22 cellular contexts compared by ENCODE assay signal in genomic region chr2:239086325-239087020, GRCh38.
DNase-seq lines count a peak whose midpoint lies in the region; ATAC-seq and TF ChIP-seq lines count a peak whose summit lies in the region.
"Had no signal": no experiment of that assay in that cellular context is flagged by ENCODE, and none has a peak within 500 bp of the region (broad histone marks: within the 10 kb centered on the region; RNA-seq: fewer than 3 reads in every experiment).

No MANE protein-coding gene starts in this region.

- H3K27ac Mint-ChIP-seq in effector memory CD8-positive, alpha-beta T cell: peak overlapping the region; percentile 26 to 33
- peak overlapping the region; percentile 49 for H3K27ac Mint-ChIP-seq in stimulated activated naive B cell treated with anti-CD40 and anti-IgM and Interleukin-4, amounts not matched to agents 10 μg/mL and 1 μg/mL and 100 μg/mL, for 72 hours
- H3K27ac Mint-ChIP-seq: B cell; CD4-positive, alpha-beta T cell; GM23338 had no signal

- no peaks in the 10 kb centered on the region for H3K9me3 ChIP-seq in testis
- no peaks in the 10 kb centered on the region for H3K9me3 ChIP-seq in heart right ventricle

- peaks cover 33% of the 10 kb centered on the region for H3K36me3 Mint-ChIP-seq in effector memory CD8-positive, alpha-beta T cell (ENCODE audit: insufficient read depth)
- peaks cover 13 to 41% of the 10 kb centered on the region in 2 donors for H3K36me3 Mint-ChIP-seq in stimulated activated naive B cell treated with anti-CD40 and anti-IgM and Interleukin-4, amounts not matched to agents 10 μg/mL and 1 μg/mL and 100 μg/mL, for 72 hours

- TF ChIP-seq CTCF in testis (IDR thresholded peaks at IDR 0.05) (no peak), heart right ventricle (IDR thresholded peaks at IDR 0.05) (no peak)

- H3K27me3 ChIP-seq in testis (no peaks in the 10 kb centered on the region), heart right ventricle (no peaks in the 10 kb centered on the region)

- peaks cover 7 to 8% of the 10 kb centered on the region in 2 donors for H3K4me1 Mint-ChIP-seq in effector memory CD8-positive, alpha-beta T cell (ENCODE audit: low read depth in 2 of 2)
- H3K4me1 Mint-ChIP-seq in stimulated activated naive B cell treated with anti-CD40 and anti-IgM and Interleukin-4, amounts not matched to agents 10 μg/mL and 1 μg/mL and 100 μg/mL, for 72 hours: no peaks in the 10 kb centered on the region
- H3K4me1 Mint-ChIP-seq: B cell, GM23338 had no signal

- TF ChIP-seq POLR2A in testis (IDR thresholded peaks at IDR 0.05): no peak

- intact Hi-C loops in testis (cut with DNase I; ENCODE audit: low total_unique reads) (no loop called here), heart right ventricle (cut with DNase I) (no loop called here)

- H3K27me3 Mint-ChIP-seq in effector memory CD8-positive, alpha-beta T cell: no peaks in the 10 kb centered on the region
- H3K27me3 Mint-ChIP-seq in stimulated activated naive B cell treated with anti-CD40 and anti-IgM and Interleukin-4, amounts not matched to agents 10 μg/mL and 1 μg/mL and 100 μg/mL, for 72 hours: no peaks in the 10 kb centered on the region
- H3K27me3 Mint-ChIP-seq: B cell; CD4-positive, alpha-beta T cell had no signal

- no peak for ATAC-seq in effector memory CD8-positive, alpha-beta T cell (replicated peaks)
- ATAC-seq in stimulated activated naive B cell treated with anti-CD40 and anti-IgM and Interleukin-4, amounts not matched to agents 10 μg/mL and 1 μg/mL and 100 μg/mL, for 72 hours (replicated peaks): no peak
- no peak for ATAC-seq in heart right ventricle
- ATAC-seq in GM19452 (IDR thresholded peaks at IDR 0.05; ENCODE audit: unreplicated experiment): no peak
- ATAC-seq: GM12878, GM23338, HCT116 had no signal

- no peak overlapping the region for H3K27ac ChIP-seq in testis
- no peak overlapping the region for H3K27ac ChIP-seq in heart right ventricle

- WGBS in testis, 2 donors: 89 to 92% methylated on average over 28 of the region's 28 CpGs
- 87 to 89% methylated on average over 28 of the region's 28 CpGs for WGBS in heart right ventricle, 2 donors

- H3K4me3 Mint-ChIP-seq in effector memory CD8-positive, alpha-beta T cell: no peak overlapping the region
- no peak overlapping the region for H3K4me3 Mint-ChIP-seq in stimulated activated naive B cell treated with anti-CD40 and anti-IgM and Interleukin-4, amounts not matched to agents 10 μg/mL and 1 μg/mL and 100 μg/mL, for 72 hours
- H3K4me3 Mint-ChIP-seq: B cell; CD4-positive, alpha-beta T cell; GM23338 had no signal

- H3K9me3 Mint-ChIP-seq in effector memory CD8-positive, alpha-beta T cell: no peaks in the 10 kb centered on the region
- no peaks in the 10 kb centered on the region for H3K9me3 Mint-ChIP-seq in stimulated activated naive B cell treated with anti-CD40 and anti-IgM and Interleukin-4, amounts not matched to agents 10 μg/mL and 1 μg/mL and 100 μg/mL, for 72 hours
- H3K9me3 Mint-ChIP-seq: CD4-positive, alpha-beta T cell; GM23338 had no signal

- H3K36me3 ChIP-seq in testis (ENCODE audit: low read depth, missing control alignments) (no peaks in the 10 kb centered on the region), heart right ventricle (peaks cover 0 to 82% (median 17%) of the 10 kb centered on the region in 9 donors)

- DNase-seq in NCI-H2171 treated with DMSO at 0.1 percent for 48 hours (lab: John Stamatoyannopoulos, UW) (peak; percentile 39), NCI-H2171 (lab: John Stamatoyannopoulos, UW) (no peak), OCI-M1 (lab: John Stamatoyannopoulos, UW) (peak; percentile 81), testis (no peak), heart right ventricle (no peak)
- no peak for DNase-seq in effector memory CD8-positive, alpha-beta T cell
- no peak for DNase-seq in stimulated activated naive B cell treated with anti-CD40 and anti-IgM and Interleukin-4, amounts not matched to agents 10 μg/mL and 1 μg/mL and 100 μg/mL, for 72 hours
- DNase-seq: 8988T; CD4-positive, alpha-beta T cell; DMS153; NCI-H1092 treated with DMSO at 0.1 percent for 48 hours; NCI-H146; NCI-H2081; NCI-H2227 treated with DMSO at 0.1 percent for 48 hours; NCI-H510A treated with DMSO at 0.1 percent for 48 hours; NCI-H774; SHP77 had no signal

- H3K4me3 ChIP-seq in testis (no peak overlapping the region), heart right ventricle (no peak overlapping the region)
- H3K4me3 ChIP-seq: GM12878, GM23338 had no signal

- H3K4me1 ChIP-seq in testis (no peaks in the 10 kb centered on the region), heart right ventricle (no peaks in the 10 kb centered on the region)

Comparison
In these comparisons a context has a peak if more than half of its experiments do, and no peak if none do; other contexts are left out.
1. DNase-seq: peak in NCI-H2171 treated with DMSO at 0.1 percent for 48 hours (single experiment) and OCI-M1 (single experiment); none in NCI-H2171 (single experiment), effector memory CD8-positive, alpha-beta T cell (0 of 3), stimulated activated naive B cell treated with anti-CD40 and anti-IgM and Interleukin-4, amounts not matched to agents 10 μg/mL and 1 μg/mL and 100 μg/mL, for 72 hours (single experiment), testis (single experiment) and heart right ventricle (0 of 2).